Comparison of ENCODE assay signal across 8 cellular contexts in genomic region chr3:186783731-186784515, GRCh38. TPM values are rescaled to one million over a fixed set of nuclear protein-coding genes. Genes with fewer than 3 reads are reported as not detected.
DNase-seq lines count a peak whose midpoint lies in the region; ATAC-seq and TF ChIP-seq lines count a peak whose summit lies in the region.

No MANE protein-coding gene starts in this region.

- ATAC-seq in GM21723 (IDR thresholded peaks at IDR 0.05; ENCODE audit: unreplicated experiment) (peak; percentile 71), omental fat pad (ENCODE audit: low FRiP score) (peak; percentile 66)
- ATAC-seq in activated naive CD4-positive, alpha-beta T cell treated with anti-CD3 and anti-CD28 coated beads, Interleukin-2, amount 50 U/mL, for 72 hours, result peak; percentile 64 to 76

- H3K4me1 ChIP-seq in KMS-11 (ENCODE audit: low read depth, poor library complexity, severe bottlenecking), result peaks cover 37% of the 10 kb centered on the region

- peaks cover 9% of the 10 kb centered on the region for H3K27me3 Mint-ChIP-seq in glutamatergic neuron (ENCODE audit: unreplicated experiment)

- peaks cover 64% of the 10 kb centered on the region in 2 donors for H3K36me3 Mint-ChIP-seq in activated naive CD4-positive, alpha-beta T cell treated with anti-CD3 and anti-CD28 coated beads, Interleukin-2, amount 50 U/mL, for 72 hours
- H3K36me3 Mint-ChIP-seq in glutamatergic neuron (ENCODE audit: unreplicated experiment), result no peaks in the 10 kb centered on the region

- H3K4me3 Mint-ChIP-seq in glutamatergic neuron (ENCODE audit: unreplicated experiment), result peak overlapping the region; percentile 97

- H3K9ac ChIP-seq in KMS-11, result peak overlapping the region; percentile 98

- DNase-seq in Daoy (ENCODE audit: low read depth) (peak; percentile 82), SK-N-DZ (ENCODE audit: low spot score) (peak; percentile 77), glutamatergic neuron (peak; percentile 88), omental fat pad (ENCODE audit: low spot score) (peak; percentile 49)
- peak; percentile 76 to 86 for DNase-seq in activated naive CD4-positive, alpha-beta T cell treated with anti-CD3 and anti-CD28 coated beads, Interleukin-2, amount 50 U/mL, for 72 hours (ENCODE audit: low spot score in 2 of 2)

- peak overlapping the region; percentile 98 to 100 for H3K27ac Mint-ChIP-seq in activated naive CD4-positive, alpha-beta T cell treated with anti-CD3 and anti-CD28 coated beads, Interleukin-2, amount 50 U/mL, for 72 hours
- peak overlapping the region; percentile 100 for H3K27ac Mint-ChIP-seq in glutamatergic neuron (ENCODE audit: unreplicated experiment)

- peak overlapping the region; percentile 85 for H3K4me3 ChIP-seq in KMS-11 (IDR thresholded peaks at IDR 0.05; ENCODE audit: insufficient read depth, low read depth, low read length)

- TF ChIP-seq CTCF in KMS-11 (conservative IDR thresholded peaks at IDR 0.05; ENCODE audit: low read depth, low read length) (no peak), glutamatergic neuron (IDR thresholded peaks at IDR 0.05; ENCODE audit: partially characterized antibody, unreplicated experiment) (no peak), omental fat pad (IDR thresholded peaks at IDR 0.05) (no peak)

- H3K4me2 ChIP-seq in KMS-11, result peak overlapping the region; percentile 80

- H3K36me3 ChIP-seq in KMS-11 (ENCODE audit: insufficient read depth), result peaks cover 49% of the 10 kb centered on the region

- H4K20me1 ChIP-seq in KMS-11 (ENCODE audit: insufficient read depth), result peaks cover 49% of the 10 kb centered on the region

- no peaks in the 10 kb centered on the region for H3K27me3 ChIP-seq in KMS-11 (ENCODE audit: insufficient read depth, low read depth)

- H3K27ac ChIP-seq in KMS-11 (peak overlapping the region; percentile 95), temporal lobe (ENCODE audit: low read depth, low read length) (peak overlapping the region; percentile 98)

- peaks cover 17% of the 10 kb centered on the region for H3K4me1 Mint-ChIP-seq in glutamatergic neuron (ENCODE audit: low read depth, unreplicated experiment)

- no peaks in the 10 kb centered on the region for H3K9me3 Mint-ChIP-seq in activated naive CD4-positive, alpha-beta T cell treated with anti-CD3 and anti-CD28 coated beads, Interleukin-2, amount 50 U/mL, for 72 hours
- peaks cover 23% of the 10 kb centered on the region for H3K9me3 Mint-ChIP-seq in glutamatergic neuron (ENCODE audit: unreplicated experiment)

- 0 out of 2 replicates have a peak overlapping the region, but pooled peaks have one; percentile 86 for H2AFZ ChIP-seq in KMS-11 (ENCODE audit: low read depth)

- peaks cover 57% of the 10 kb centered on the region for H3K79me2 ChIP-seq in KMS-11 (ENCODE audit: insufficient read depth, low read depth)

RNA-seq across cellular contexts. Expression of gene EIF4A2, which starts 0.5 kb away (rescaled TPM):
- total RNA-seq in Daoy (2014; rRNA removed; shearing (Covaris generic)), result 697 and 819 TPM in 2 replicates
- polyA plus RNA-seq in SK-N-DZ (2014; cell fraction: cytosol; rRNA removed), result 698 and 722 TPM in 2 replicates
- 1,380 and 1,503 TPM in 2 replicates for polyA plus RNA-seq in SK-N-DZ (2014; cell fraction: nucleus; rRNA removed)
- total RNA-seq in activated naive CD4-positive, alpha-beta T cell treated with anti-CD3 and anti-CD28 coated beads, Interleukin-2, amount 50 U/mL, for 72 hours, result 100 to 1,000 TPM; 430 to 499 TPM
- total RNA-seq in glutamatergic neuron (ENCODE audit: unreplicated experiment) (441 TPM), omental fat pad (100 to 1,000 TPM; 315 to 515 (median 413) TPM), temporal lobe (1,101 TPM)

RNA-seq across cellular contexts. Expression of gene RFC4, which starts 22.4 kb away (rescaled TPM):
- total RNA-seq in Daoy (2014; rRNA removed; shearing (Covaris generic)), result 167 and 198 TPM in 2 replicates
- polyA plus RNA-seq in SK-N-DZ (2014; cell fraction: cytosol; rRNA removed), result 215 and 256 TPM in 2 replicates
- polyA plus RNA-seq in SK-N-DZ (2014; cell fraction: nucleus; rRNA removed), result 497 and 586 TPM in 2 replicates
- total RNA-seq in activated naive CD4-positive, alpha-beta T cell treated with anti-CD3 and anti-CD28 coated beads, Interleukin-2, amount 50 U/mL, for 72 hours, result 100 to 1,000 TPM; 121 to 145 TPM
- total RNA-seq in glutamatergic neuron (ENCODE audit: unreplicated experiment) (36.3 TPM), omental fat pad (10 to 100 TPM in 2 of 4 donors, 1 to 10 TPM in 2; 6.1 to 10.7 (median 9.4) TPM), temporal lobe (22.9 TPM)

RNA-seq across cellular contexts. Expression of gene ADIPOQ, which starts 58.6 kb away (rescaled TPM):
- not detected in 2 replicates for total RNA-seq in Daoy (2014; rRNA removed; shearing (Covaris generic))
- polyA plus RNA-seq in SK-N-DZ (2014; cell fraction: cytosol; rRNA removed), result 0.06 TPM in 1 of 2 replicates, not detected in the other
- polyA plus RNA-seq in SK-N-DZ (2014; cell fraction: nucleus; rRNA removed), result not detected in 2 replicates
- total RNA-seq in activated naive CD4-positive, alpha-beta T cell treated with anti-CD3 and anti-CD28 coated beads, Interleukin-2, amount 50 U/mL, for 72 hours, result not detected
- 0.15 TPM for total RNA-seq in glutamatergic neuron (ENCODE audit: unreplicated experiment)
- 1,000 to 10,000 TPM in 3 of 4 donors, 100 to 1,000 TPM in 1; 321 to 1,997 (median 1,475) TPM for total RNA-seq in omental fat pad
- not detected for total RNA-seq in temporal lobe

Comparison
In these comparisons a context has a peak if more than half of its experiments do, and no peak if none do; other contexts are left out.
1. Peak in every context shown above with its lines: DNase-seq, ATAC-seq, H3K4me3 ChIP-seq and H3K27ac ChIP-seq.
2. RNA of gene ADIPOQ, which starts 58.6 kb away (total RNA-seq): 321 to 1,997 TPM in omental fat pad; 0.15 TPM in glutamatergic neuron (single experiment), not detected in activated naive CD4-positive, alpha-beta T cell treated with anti-CD3 and anti-CD28 coated beads, Interleukin-2, amount 50 U/mL, for 72 hours, not detected in Daoy and not detected in temporal lobe (single experiment); every median in the first group is over 100 times any median in the second.